ENCODE assay signal across 31 cellular contexts in genomic region chrX:70254909-70255308, GRCh38. TPM values are rescaled to one million over a fixed set of nuclear protein-coding genes. Genes with fewer than 3 reads are reported as not detected.
"Had no signal": no experiment of that assay in that cellular context is flagged by ENCODE, and none has a peak within 500 bp of the region (broad histone marks: within the 10 kb centered on the region; RNA-seq: fewer than 3 reads in every experiment).

No MANE protein-coding gene starts in this region.

- H3K9me3 Mint-ChIP-seq: activated naive CD4-positive, alpha-beta T cell treated with anti-CD3 and anti-CD28 coated beads, Interleukin-2, amount 10 ng/mL, durations not matched to agents 7 days and 5 days; activated T-cell treated with anti-CD3 and anti-CD28 coated beads, Interleukin-2, amount 50 U/mL, for 24 hours; central memory CD8-positive, alpha-beta T cell; dendritic cell treated with granulocyte-macrophage colony-stimulating factor and Interleukin-4, amounts not matched to agents 40 ng/mL and 50 ng/mL, for 4 days; naive B cell; T-helper 2 cell treated with Interferon-gamma antibody and Interleukin-4, amounts not matched to agents 5 μg/mL and 100 μg/mL, for 36 hours had no signal

- H3K36me3 Mint-ChIP-seq: activated naive CD4-positive, alpha-beta T cell treated with anti-CD3 and anti-CD28 coated beads, Interleukin-2, amount 10 ng/mL, durations not matched to agents 7 days and 5 days; mesothelial cell of epicardium had no signal

- H3K4me1 Mint-ChIP-seq: activated naive CD4-positive, alpha-beta T cell treated with anti-CD3 and anti-CD28 coated beads, Interleukin-2, amount 10 ng/mL, durations not matched to agents 7 days and 5 days; mesothelial cell of epicardium; naive B cell; stimulated activated naive B cell treated with anti-CD40 and anti-IgM and Interleukin-4, amounts not matched to agents 10 μg/mL and 1 μg/mL and 100 μg/mL, for 72 hours had no signal

- H3K9me3 ChIP-seq: breast epithelium, esophagus muscularis mucosa, heart left ventricle, pancreas, prostate gland, sigmoid colon, testis, transverse colon had no signal

- H3K36me3 ChIP-seq: breast epithelium, esophagus muscularis mucosa, heart left ventricle, pancreas, prostate gland, sigmoid colon, transverse colon had no signal

- H3K27ac ChIP-seq: breast epithelium, esophagus muscularis mucosa, heart left ventricle, pancreas, prostate gland, sigmoid colon, testis, transverse colon had no signal

- H3K27me3 Mint-ChIP-seq: activated naive CD4-positive, alpha-beta T cell treated with anti-CD3 and anti-CD28 coated beads, Interleukin-2, amount 10 ng/mL, durations not matched to agents 7 days and 5 days; central memory CD8-positive, alpha-beta T cell; dendritic cell treated with granulocyte-macrophage colony-stimulating factor and Interleukin-4, amounts not matched to agents 40 ng/mL and 50 ng/mL, for 4 days; naive B cell had no signal

- H3K4me3 ChIP-seq: breast epithelium, esophagus muscularis mucosa, heart left ventricle, pancreas, prostate gland, sigmoid colon, testis, transverse colon had no signal

- FAIRE-seq: urothelium cell line had no signal

- H3K4me3 Mint-ChIP-seq: activated naive CD4-positive, alpha-beta T cell treated with anti-CD3 and anti-CD28 coated beads, Interleukin-2, amount 10 ng/mL, durations not matched to agents 7 days and 5 days; activated T-cell treated with anti-CD3 and anti-CD28 coated beads, Interleukin-2, amount 50 U/mL, for 24 hours; central memory CD8-positive, alpha-beta T cell; dendritic cell treated with granulocyte-macrophage colony-stimulating factor and Interleukin-4, amounts not matched to agents 40 ng/mL and 50 ng/mL, for 4 days; endodermal cell; mesothelial cell of epicardium; naive B cell; stimulated activated naive B cell treated with anti-CD40 and anti-IgM and Interleukin-4, amounts not matched to agents 10 μg/mL and 1 μg/mL and 100 μg/mL, for 72 hours; T-helper 2 cell treated with Interferon-gamma antibody and Interleukin-4, amounts not matched to agents 5 μg/mL and 100 μg/mL, for 36 hours had no signal

- H3K27me3 ChIP-seq: esophagus muscularis mucosa, foreskin keratinocyte, sigmoid colon, testis, transverse colon had no signal

- DNase-seq: activated CD4-positive, alpha-beta T cell treated with anti-CD3 and anti-CD28 coated beads for 4 hours; activated CD4-positive, alpha-beta T cell treated with anti-CD3 and anti-CD28 coated beads, Interleukin-2, amount 50 U/mL, for 48 hours; activated CD4-positive, CD25-positive, alpha-beta regulatory T cell; activated CD8-positive, alpha-beta memory T cell treated with anti-CD3 and anti-CD28 coated beads, Interleukin-2, amount 50 U/mL, for 48 hours; activated gamma-delta T cell; activated naive CD4-positive, alpha-beta T cell treated with anti-CD3 and anti-CD28 coated beads, Interleukin-2, amount 10 ng/mL, durations not matched to agents 7 days and 5 days; activated T-cell treated with anti-CD3 and anti-CD28 coated beads, Interleukin-2, amount 50 U/mL, for 24 hours; amygdala; endodermal cell; foreskin keratinocyte; heart left ventricle; naive B cell; pancreas; retina; sigmoid colon; stimulated activated CD4-positive, alpha-beta T cell treated with anti-CD3 and anti-CD28 coated beads, Interleukin-15, amount 100 ng/mL, for 24 hours; stimulated activated CD4-positive, alpha-beta T cell treated with anti-CD3 and anti-CD28 coated beads, Interleukin-2, amount 100 ng/mL, for 24 hours; stimulated activated naive B cell treated with anti-CD40 and anti-IgM and Interleukin-4, amounts not matched to agents 10 μg/mL and 1 μg/mL and 100 μg/mL, for 72 hours; testis; transverse colon had no signal

- H3K27ac Mint-ChIP-seq: dendritic cell treated with granulocyte-macrophage colony-stimulating factor and Interleukin-4, amounts not matched to agents 40 ng/mL and 50 ng/mL, for 4 days; endodermal cell; mesothelial cell of epicardium; stimulated activated naive B cell treated with anti-CD40 and anti-IgM and Interleukin-4, amounts not matched to agents 10 μg/mL and 1 μg/mL and 100 μg/mL, for 72 hours; T-helper 2 cell treated with Interferon-gamma antibody and Interleukin-4, amounts not matched to agents 5 μg/mL and 100 μg/mL, for 36 hours had no signal

- H3K4me1 ChIP-seq: breast epithelium, esophagus muscularis mucosa, heart left ventricle, pancreas, prostate gland, sigmoid colon, testis, transverse colon had no signal

- ATAC-seq: foreskin keratinocyte; heart left ventricle; pancreas; stimulated activated naive B cell treated with anti-CD40 and anti-IgM and Interleukin-4, amounts not matched to agents 10 μg/mL and 1 μg/mL and 100 μg/mL, for 72 hours had no signal

RNA-seq across cellular contexts. Expression of gene P2RY4, which starts 5.1 kb away (rescaled TPM):
- total RNA-seq: foreskin keratinocyte, kidney epithelial cell had no signal
- polyA plus RNA-seq: foreskin keratinocyte, neural cell had no signal

RNA-seq across cellular contexts. Expression of gene ARR3, which starts 13.2 kb away (rescaled TPM):
- total RNA-seq: breast epithelium, endodermal cell, esophagus muscularis mucosa, foreskin keratinocyte, heart left ventricle, kidney epithelial cell, mesothelial cell of epicardium, pancreas, prostate gland, sigmoid colon, testis had no signal
- polyA plus RNA-seq: foreskin keratinocyte, heart left ventricle, neural cell, pancreas had no signal

RNA-seq across cellular contexts. Expression of gene AWAT1, which starts 20.5 kb away (rescaled TPM):
- total RNA-seq: breast epithelium, endodermal cell, esophagus muscularis mucosa, foreskin keratinocyte, heart left ventricle, kidney epithelial cell, mesothelial cell of epicardium, pancreas, prostate gland, sigmoid colon, testis, transverse colon had no signal
- polyA plus RNA-seq: foreskin keratinocyte, heart left ventricle, neural cell, pancreas, sigmoid colon had no signal

RNA-seq across cellular contexts. Expression of gene RAB41, which starts 27.1 kb away (rescaled TPM):
- total RNA-seq: breast epithelium, endodermal cell, esophagus muscularis mucosa, foreskin keratinocyte, heart left ventricle, kidney epithelial cell, lower leg skin, mesothelial cell of epicardium, pancreas, sigmoid colon had no signal
- polyA plus RNA-seq: foreskin keratinocyte, heart left ventricle, neural cell, pancreas had no signal
